ENCODE assay signal across 24 cellular contexts in the genomic region with DNA sequence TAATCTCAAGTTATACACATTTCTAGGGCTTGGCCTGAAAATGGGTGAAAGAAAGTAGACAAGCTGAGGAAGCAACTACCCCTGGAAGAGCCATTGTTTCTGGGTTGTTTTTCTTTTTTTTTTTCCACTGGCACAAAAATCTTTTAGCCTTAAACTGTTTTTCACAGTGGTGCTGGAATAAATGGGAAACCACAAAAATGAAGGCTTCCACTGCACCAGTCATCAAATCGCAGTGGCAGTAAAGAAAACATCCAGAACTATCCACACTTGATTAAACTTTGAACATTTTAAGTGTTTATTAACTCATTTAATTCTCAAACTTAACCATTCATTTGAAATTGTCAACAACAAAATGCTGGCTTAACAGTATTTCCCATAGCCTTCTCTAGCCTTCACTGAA. TPM values are rescaled to one million over a fixed set of nuclear protein-coding genes. Genes with fewer than 3 reads are reported as not detected.
DNase-seq lines count a peak whose midpoint lies in the region; ATAC-seq and TF ChIP-seq lines count a peak whose summit lies in the region.
"Had no signal": no experiment of that assay in that cellular context is flagged by ENCODE, and none has a peak within 500 bp of the region (broad histone marks: within the 10 kb centered on the region; RNA-seq: fewer than 3 reads in every experiment).

No MANE protein-coding gene starts in this region.

- H3K36me3 Mint-ChIP-seq in endothelial cell (ENCODE audit: low read depth, unreplicated experiment): no peaks in the 10 kb centered on the region
- no peaks in the 10 kb centered on the region for H3K36me3 Mint-ChIP-seq in T-cell

- H3K4me3 ChIP-seq in AG10803 (ENCODE audit: low read length): no peak overlapping the region
- H3K4me3 ChIP-seq: BLaER1, hepatocyte, neural progenitor cell, sigmoid colon, upper lobe of right lung had no signal

- TF ChIP-seq CTCF in AG10803 (conservative IDR thresholded peaks at IDR 0.05; ENCODE audit: low read length) (0 out of 2 replicates have a peak, but pooled peaks have one; percentile 3), endothelial cell (IDR thresholded peaks at IDR 0.05; ENCODE audit: unreplicated experiment) (no peak)

- H3K9me3 Mint-ChIP-seq in endothelial cell (ENCODE audit: unreplicated experiment): no peaks in the 10 kb centered on the region
- H3K9me3 Mint-ChIP-seq in T-cell: no peaks in the 10 kb centered on the region
- H3K9me3 Mint-ChIP-seq: activated CD4-positive, alpha-beta T cell treated with anti-CD3 and anti-CD28 coated beads, Interleukin-2, amount 10 ng/mL, durations not matched to agents 24 days and 14 days; activated T-cell treated with anti-CD3 and anti-CD28 coated beads, Interleukin-2, amount 50 U/mL, for 4 hours; central memory CD8-positive, alpha-beta T cell; neural progenitor cell; T-helper 2 cell treated with Interferon-gamma antibody and Interleukin-4, amounts not matched to agents 5 μg/mL and 100 μg/mL, for 36 hours had no signal

- H3K27me3 Mint-ChIP-seq in endothelial cell (ENCODE audit: unreplicated experiment) (no peaks in the 10 kb centered on the region), T-cell (no peaks in the 10 kb centered on the region)
- H3K27me3 Mint-ChIP-seq: activated CD4-positive, alpha-beta T cell treated with anti-CD3 and anti-CD28 coated beads, Interleukin-2, amount 10 ng/mL, durations not matched to agents 24 days and 14 days; central memory CD8-positive, alpha-beta T cell had no signal

- H3K4me1 Mint-ChIP-seq in endothelial cell (ENCODE audit: unreplicated experiment): peaks cover 14% of the 10 kb centered on the region
- H3K4me1 Mint-ChIP-seq in T-cell: no peaks in the 10 kb centered on the region
- H3K4me1 Mint-ChIP-seq: activated CD4-positive, alpha-beta T cell treated with anti-CD3 and anti-CD28 coated beads, Interleukin-2, amount 10 ng/mL, durations not matched to agents 24 days and 14 days; central memory CD8-positive, alpha-beta T cell had no signal

- CTCF ChIA-PET in T-cell (lab: Charles Lee): no interaction called here

- ATAC-seq in HG02870 (IDR thresholded peaks at IDR 0.05; ENCODE audit: unreplicated experiment): no peak
- no peak for ATAC-seq in T-cell (replicated peaks in 1 of 4)
- ATAC-seq in GM21390 (IDR thresholded peaks at IDR 0.05; ENCODE audit: unreplicated experiment): no peak
- ATAC-seq: activated T-cell treated with anti-CD3 and anti-CD28 coated beads, Interleukin-2, amount 50 U/mL, for 4 hours; upper lobe of right lung had no signal

- DNase-seq in AG10803 (ENCODE audit: low read depth) (peak; percentile 51), RPMI7951 (ENCODE audit: low read depth) (peak; percentile 37), endothelial cell (ENCODE audit: low spot score) (no peak), myocyte (ENCODE audit: low read depth) (peak; percentile 36), A172 (ENCODE audit: low spot score) (no peak), T-cell (no peak)
- DNase-seq: activated CD4-positive, alpha-beta T cell treated with anti-CD3 and anti-CD28 coated beads, Interleukin-2, amount 10 ng/mL, durations not matched to agents 24 days and 14 days; activated naive CD4-positive, alpha-beta T cell; activated T-cell treated with anti-CD3 and anti-CD28 coated beads, Interleukin-2, amount 50 U/mL, for 4 hours; NCI-H1105; NCI-H2029; NCI-H2227 treated with DMSO at 0.1 percent for 48 hours; NCI-H69; RPMI8226; sigmoid colon; SK-N-SH; upper lobe of right lung had no signal

- H3K27ac Mint-ChIP-seq in endothelial cell (ENCODE audit: unreplicated experiment) (peak overlapping the region; percentile 31), T-cell (no peak overlapping the region)
- H3K27ac Mint-ChIP-seq: activated CD4-positive, alpha-beta T cell treated with anti-CD3 and anti-CD28 coated beads, Interleukin-2, amount 10 ng/mL, durations not matched to agents 24 days and 14 days; neural progenitor cell; T-helper 2 cell treated with Interferon-gamma antibody and Interleukin-4, amounts not matched to agents 5 μg/mL and 100 μg/mL, for 36 hours had no signal

- H3K4me3 Mint-ChIP-seq in endothelial cell (ENCODE audit: unreplicated experiment) (no peak overlapping the region), T-cell (no peak overlapping the region)
- H3K4me3 Mint-ChIP-seq: activated CD4-positive, alpha-beta T cell treated with anti-CD3 and anti-CD28 coated beads, Interleukin-2, amount 10 ng/mL, durations not matched to agents 24 days and 14 days; activated T-cell treated with anti-CD3 and anti-CD28 coated beads, Interleukin-2, amount 50 U/mL, for 4 hours; central memory CD8-positive, alpha-beta T cell; neural progenitor cell; T-helper 2 cell treated with Interferon-gamma antibody and Interleukin-4, amounts not matched to agents 5 μg/mL and 100 μg/mL, for 36 hours had no signal

- POLR2A ChIA-PET in T-cell (lab: Charles Lee): interaction anchor here in 1 of 2 donors (0.7 kb wide), 1 partner anchor 238 kb away, joined by 3 read pairs; no protein-coding TSS in a partner anchor

RNA-seq across cellular contexts. Expression of a gene that starts 14.3 kb away (rescaled TPM):
- 20.5 and 22.4 TPM in 2 replicates for total RNA-seq in RPMI7951 (2014; rRNA removed; shearing (Covaris generic))
- 15.5 TPM for total RNA-seq in endothelial cell (ENCODE audit: unreplicated experiment)
- 10.7 and 10.9 TPM in 2 replicates for total RNA-seq in myocyte
- polyA plus RNA-seq in myocyte (2012): 15.7 TPM
- 34.8 and 35.0 TPM in 2 replicates for total RNA-seq in A172 (2014; rRNA removed; shearing (Covaris generic))
- total RNA-seq in T-cell: 1 to 10 TPM; 1.1 to 2.3 (median 1.8) TPM

Comparison
In these comparisons a context has a peak if more than half of its experiments do, and no peak if none do; other contexts are left out.
1. DNase-seq: peak in AG10803 (single experiment), RPMI7951 (single experiment) and myocyte (single experiment); none in endothelial cell (single experiment), A172 (single experiment) and T-cell (0 of 34).